In genomic region chr12:53048780-53049401, GRCh38 we compare ENCODE assay signal across 8 cellular contexts. TPM values are rescaled to one million over a fixed set of nuclear protein-coding genes. Genes with fewer than 3 reads are reported as not detected.
A peak's percentile ranks its signal among the peaks of the same experiment; 100 is the strongest.
DNase-seq lines count a peak whose midpoint lies in the region; ATAC-seq and TF ChIP-seq lines count a peak whose summit lies in the region.

No MANE protein-coding gene starts in this region.

- H3K36me3 Mint-ChIP-seq in activated T-helper 2 cell treated with anti-CD3 and anti-CD28 coated beads, Interferon-gamma antibody, Interleukin-2, Interleukin-4, amounts not matched to agents 10 μg/mL and 5 μg/mL and 100 μg/mL, durations not matched to agents 14 hours and 24 hours and 36 hours (ENCODE audit: low read depth): no peaks in the 10 kb centered on the region

- H3K27ac Mint-ChIP-seq in activated T-helper 2 cell treated with anti-CD3 and anti-CD28 coated beads, Interferon-gamma antibody, Interleukin-2, Interleukin-4, amounts not matched to agents 10 μg/mL and 5 μg/mL and 100 μg/mL, durations not matched to agents 14 hours and 24 hours and 36 hours: no peak overlapping the region

- peaks cover 22% of the 10 kb centered on the region for H3K4me1 Mint-ChIP-seq in activated T-helper 2 cell treated with anti-CD3 and anti-CD28 coated beads, Interferon-gamma antibody, Interleukin-2, Interleukin-4, amounts not matched to agents 10 μg/mL and 5 μg/mL and 100 μg/mL, durations not matched to agents 14 hours and 24 hours and 36 hours (ENCODE audit: low read depth)

- peaks cover 60% of the 10 kb centered on the region for H3K4me1 ChIP-seq in psoas muscle

- H3K9me3 Mint-ChIP-seq in activated T-helper 2 cell treated with anti-CD3 and anti-CD28 coated beads, Interferon-gamma antibody, Interleukin-2, Interleukin-4, amounts not matched to agents 10 μg/mL and 5 μg/mL and 100 μg/mL, durations not matched to agents 14 hours and 24 hours and 36 hours: no peaks in the 10 kb centered on the region

- no peak overlapping the region for H3K4me3 Mint-ChIP-seq in activated T-helper 2 cell treated with anti-CD3 and anti-CD28 coated beads, Interferon-gamma antibody, Interleukin-2, Interleukin-4, amounts not matched to agents 10 μg/mL and 5 μg/mL and 100 μg/mL, durations not matched to agents 14 hours and 24 hours and 36 hours (ENCODE audit: low read depth)

- 9 to 11% (median 10%) methylated on average over 6 of the region's 6 CpGs for WGBS in psoas muscle, 3 donors

- H3K27me3 Mint-ChIP-seq in activated T-helper 2 cell treated with anti-CD3 and anti-CD28 coated beads, Interferon-gamma antibody, Interleukin-2, Interleukin-4, amounts not matched to agents 10 μg/mL and 5 μg/mL and 100 μg/mL, durations not matched to agents 14 hours and 24 hours and 36 hours (ENCODE audit: low read depth): peaks cover 2% of the 10 kb centered on the region

- peak; percentile 76 for DNase-seq in EL
- peak; percentile 81 for DNase-seq in left cardiac atrium
- DNase-seq in psoas muscle: peak; percentile 81 to 87
- no peak for DNase-seq in SKM-1 treated with dmso at 0.1 percent for 144 hours (lab: John Stamatoyannopoulos, UW; ENCODE audit: unreplicated experiment)
- no peak for DNase-seq in activated T-helper 2 cell treated with anti-CD3 and anti-CD28 coated beads, Interferon-gamma antibody, Interleukin-2, Interleukin-4, amounts not matched to agents 10 μg/mL and 5 μg/mL and 100 μg/mL, durations not matched to agents 14 hours and 24 hours and 36 hours (ENCODE audit: low spot score)
- DNase-seq in NCI-H748 treated with DMSO at 0.1 percent for 48 hours (lab: John Stamatoyannopoulos, UW): no peak
- no peak for DNase-seq in DMS153 treated with DMSO at 0.1 percent for 48 hours (lab: John Stamatoyannopoulos, UW; ENCODE audit: unreplicated experiment)

- intact Hi-C loops in left cardiac atrium (cut with DNase I): no loop called here
- intact Hi-C loops in psoas muscle (cut with DNase I): loop anchor here in 1 of 2 donors (5.0 kb wide), 1 partner anchor 42 kb away; the partner anchor contains the start of gene EIF4B
- intact Hi-C loops in activated T-helper 2 cell treated with anti-CD3 and anti-CD28 coated beads, Interferon-gamma antibody, Interleukin-2, Interleukin-4, amounts not matched to agents 10 μg/mL and 5 μg/mL and 100 μg/mL, durations not matched to agents 14 hours and 24 hours and 36 hours (cut with micrococcal nuclease): no loop called here

- peak overlapping the region; percentile 86 for H3K4me3 ChIP-seq in psoas muscle

- ATAC-seq in left cardiac atrium (peak; percentile 3 to 13), psoas muscle (no peak)

- H3K36me3 ChIP-seq in psoas muscle (ENCODE audit: insufficient read depth in 1 of 2, low read depth in 1 of 2): peaks cover 0 to 3% of the 10 kb centered on the region in 2 donors

- TF ChIP-seq CTCF in VCaP (conservative IDR thresholded peaks at IDR 0.05) (peak; percentile 17; the same call in 1 of the 2 replicates), psoas muscle (IDR thresholded peaks at IDR 0.05) (no peak)

- H3K27ac ChIP-seq in VCaP (peak overlapping the region; percentile 95), psoas muscle (peak overlapping the region; percentile 97)

- H3K9me3 ChIP-seq in psoas muscle: no peaks in the 10 kb centered on the region

- no peaks in the 10 kb centered on the region for H3K27me3 ChIP-seq in psoas muscle (ENCODE audit: insufficient read depth in 3 of 3, low read length in 2 of 3)

RNA-seq across cellular contexts. Expression of gene TNS2, which starts 1.0 kb away (rescaled TPM):
- total RNA-seq in left cardiac atrium (100 to 1,000 TPM; 108 to 122 TPM), psoas muscle (100 to 1,000 TPM in 1 of 4 donors, 10 to 100 TPM in 3; 39.4 to 132 (median 70.7) TPM)
- 10 to 100 TPM; 37.7 to 48.9 (median 47.1) TPM for polyA plus RNA-seq in psoas muscle
- total RNA-seq in activated T-helper 2 cell treated with anti-CD3 and anti-CD28 coated beads, Interferon-gamma antibody, Interleukin-2, Interleukin-4, amounts not matched to agents 10 μg/mL and 5 μg/mL and 100 μg/mL, durations not matched to agents 14 hours and 24 hours and 36 hours: 2.1 and 4.7 TPM in 2 replicates

RNA-seq across cellular contexts. Expression of gene SPRYD3, which starts 30.3 kb away (rescaled TPM):
- total RNA-seq in left cardiac atrium: 10 to 100 TPM; 34.3 to 51.3 TPM
- 10 to 100 TPM; 19.7 to 22.6 (median 21.7) TPM for total RNA-seq in psoas muscle
- polyA plus RNA-seq in psoas muscle: 10 to 100 TPM; 16.5 to 49.1 (median 34.2) TPM
- 35.1 and 36.2 TPM in 2 replicates for total RNA-seq in activated T-helper 2 cell treated with anti-CD3 and anti-CD28 coated beads, Interferon-gamma antibody, Interleukin-2, Interleukin-4, amounts not matched to agents 10 μg/mL and 5 μg/mL and 100 μg/mL, durations not matched to agents 14 hours and 24 hours and 36 hours

RNA-seq across cellular contexts. Expression of gene EIF4B, which starts 42.6 kb away (rescaled TPM):
- total RNA-seq in left cardiac atrium (100 to 1,000 TPM; 332 to 341 TPM), psoas muscle (100 to 1,000 TPM; 565 to 669 (median 617) TPM)
- 100 to 1,000 TPM; 150 to 304 (median 207) TPM for polyA plus RNA-seq in psoas muscle
- total RNA-seq in activated T-helper 2 cell treated with anti-CD3 and anti-CD28 coated beads, Interferon-gamma antibody, Interleukin-2, Interleukin-4, amounts not matched to agents 10 μg/mL and 5 μg/mL and 100 μg/mL, durations not matched to agents 14 hours and 24 hours and 36 hours: 474 and 503 TPM in 2 replicates

RNA-seq across cellular contexts. Expression of gene IGFBP6, which starts 48.6 kb away (rescaled TPM):
- total RNA-seq in left cardiac atrium (100 to 1,000 TPM; 134 to 139 TPM), psoas muscle (10 to 100 TPM in 3 of 4 donors, 1 to 10 TPM in 1; 6.4 to 21.3 (median 18.1) TPM)
- 10 to 100 TPM; 23.9 to 27.0 (median 25.5) TPM for polyA plus RNA-seq in psoas muscle
- 0.46 TPM in 1 of 2 replicates, not detected in the other for total RNA-seq in activated T-helper 2 cell treated with anti-CD3 and anti-CD28 coated beads, Interferon-gamma antibody, Interleukin-2, Interleukin-4, amounts not matched to agents 10 μg/mL and 5 μg/mL and 100 μg/mL, durations not matched to agents 14 hours and 24 hours and 36 hours

RNA-seq across cellular contexts. Expression of gene SOAT2, which starts 54.4 kb away (rescaled TPM):
- total RNA-seq in left cardiac atrium (not detected), psoas muscle (not detected)
- under 1 TPM; 0.05 to 0.07 (median 0.07) TPM for polyA plus RNA-seq in psoas muscle
- not detected in 2 replicates for total RNA-seq in activated T-helper 2 cell treated with anti-CD3 and anti-CD28 coated beads, Interferon-gamma antibody, Interleukin-2, Interleukin-4, amounts not matched to agents 10 μg/mL and 5 μg/mL and 100 μg/mL, durations not matched to agents 14 hours and 24 hours and 36 hours

Comparison
In these comparisons a context has a peak if more than half of its experiments do, and no peak if none do; other contexts are left out.
1. DNase-seq: peak in EL (single experiment), left cardiac atrium (single experiment) and psoas muscle (2 of 2); none in SKM-1 treated with dmso at 0.1 percent for 144 hours (single experiment), activated T-helper 2 cell treated with anti-CD3 and anti-CD28 coated beads, Interferon-gamma antibody, Interleukin-2, Interleukin-4, amounts not matched to agents 10 μg/mL and 5 μg/mL and 100 μg/mL, durations not matched to agents 14 hours and 24 hours and 36 hours (single experiment), NCI-H748 treated with DMSO at 0.1 percent for 48 hours (single experiment) and DMS153 treated with DMSO at 0.1 percent for 48 hours (single experiment).
2. ATAC-seq: peak in left cardiac atrium (2 of 2); none in psoas muscle (0 of 4).